16 cellular contexts compared by ENCODE assay signal in genomic region chr1:159791461-159791860, GRCh38.
DNase-seq lines count a peak whose midpoint lies in the region.
"Had no signal": no experiment of that assay in that cellular context is flagged by ENCODE, and none has a peak within 500 bp of the region (broad histone marks: within the 10 kb centered on the region; RNA-seq: fewer than 3 reads in every experiment).

No MANE protein-coding gene starts in this region.

- DNase-seq in NCI-H1694 treated with DMSO at 0.1 percent for 48 hours (lab: John Stamatoyannopoulos, UW): peak; percentile 7
- no peak for DNase-seq in NCI-H1694 (lab: John Stamatoyannopoulos, UW)
- peak; percentile 13 for DNase-seq in NCI-H2227 treated with DMSO at 0.1 percent for 48 hours (lab: John Stamatoyannopoulos, UW)
- no peak for DNase-seq in NCI-H2227 (lab: John Stamatoyannopoulos, UW; ENCODE audit: unreplicated experiment)
- peak; percentile 55 for DNase-seq in NCI-H69 (lab: John Stamatoyannopoulos, UW)
- no peak for DNase-seq in activated CD8-positive, alpha-beta memory T cell treated with anti-CD3 and anti-CD28 coated beads, Interleukin-2, amount 50 U/mL, for 48 hours
- DNase-seq: 8988T; ACHN; AML-193; BE2C; CD4-positive, alpha-beta T cell; CD8-positive, alpha-beta memory T cell; DMS153; DND-41; GOT3; HFFc6 had no signal

Comparison
In these comparisons a context has a peak if more than half of its experiments do, and no peak if none do; other contexts are left out.
1. DNase-seq: peak in NCI-H1694 treated with DMSO at 0.1 percent for 48 hours (single experiment), NCI-H2227 treated with DMSO at 0.1 percent for 48 hours (single experiment) and NCI-H69 (single experiment); none in NCI-H1694 (single experiment), NCI-H2227 (single experiment) and activated CD8-positive, alpha-beta memory T cell treated with anti-CD3 and anti-CD28 coated beads, Interleukin-2, amount 50 U/mL, for 48 hours (single experiment).